In genomic region chr2:212997526-212998020, GRCh38 we compare ENCODE assay signal across 18 cellular contexts.
DNase-seq lines count a peak whose midpoint lies in the region; ATAC-seq and TF ChIP-seq lines count a peak whose summit lies in the region.
"Had no signal": no experiment of that assay in that cellular context is flagged by ENCODE, and none has a peak within 500 bp of the region (broad histone marks: within the 10 kb centered on the region; RNA-seq: fewer than 3 reads in every experiment).

No MANE protein-coding gene starts in this region.

- DNase-seq in ELF-1 (ENCODE audit: low read depth, low spot score) (peak; percentile 79), OCI-M1 (lab: John Stamatoyannopoulos, UW) (peak; percentile 23), iPS DF 4.7 (ENCODE audit: extremely low read depth, low spot score) (peak; percentile 3), glutamatergic neuron (no peak)
- DNase-seq in natural killer cell treated with Interleukin-12 subunit alpha and Interleukin-12 subunit beta and Interleukin-15 and Interleukin-18, amount 100 ng/mL, for 72 hours (ENCODE audit: low spot score) = no peak
- DNase-seq in effector CD4-positive, alpha-beta T cell = no peak
- DNase-seq: C1 segment of cervical spinal cord, DMS 273 treated with DMSO at 0.1 percent for 48 hours, GF-D8, NCI-H1092, NCI-H2081 treated with DMSO at 0.1 percent for 48 hours, NCI-H510A, Peyer's patch had no signal

- H3K27ac Mint-ChIP-seq in natural killer cell treated with Interleukin-12 subunit alpha and Interleukin-12 subunit beta and Interleukin-15 and Interleukin-18, amount 100 ng/mL, for 72 hours = peak overlapping the region; percentile 7 to 28
- H3K27ac Mint-ChIP-seq in glutamatergic neuron (ENCODE audit: unreplicated experiment) = no peak overlapping the region

- no peak for ATAC-seq in natural killer cell treated with Interleukin-12 subunit alpha and Interleukin-12 subunit beta and Interleukin-15 and Interleukin-18, amount 100 ng/mL, for 72 hours
- ATAC-seq in HG03432 (IDR thresholded peaks at IDR 0.05; ENCODE audit: unreplicated experiment) (no peak), GM21423 (IDR thresholded peaks at IDR 0.05; ENCODE audit: unreplicated experiment) (no peak)
- ATAC-seq: A549, HepG2, Right ventricle myocardium inferior had no signal

- peaks cover 24 to 48% of the 10 kb centered on the region in 2 donors for H3K4me1 Mint-ChIP-seq in natural killer cell treated with Interleukin-12 subunit alpha and Interleukin-12 subunit beta and Interleukin-15 and Interleukin-18, amount 100 ng/mL, for 72 hours (ENCODE audit: low read depth in 2 of 2)
- no peaks in the 10 kb centered on the region for H3K4me1 Mint-ChIP-seq in glutamatergic neuron (ENCODE audit: low read depth, unreplicated experiment)

- H3K36me3 Mint-ChIP-seq in natural killer cell treated with Interleukin-12 subunit alpha and Interleukin-12 subunit beta and Interleukin-15 and Interleukin-18, amount 100 ng/mL, for 72 hours = peaks cover 16% of the 10 kb centered on the region
- no peaks in the 10 kb centered on the region for H3K36me3 Mint-ChIP-seq in glutamatergic neuron (ENCODE audit: unreplicated experiment)

- peak overlapping the region; percentile 3 for H3K4me3 Mint-ChIP-seq in natural killer cell treated with Interleukin-12 subunit alpha and Interleukin-12 subunit beta and Interleukin-15 and Interleukin-18, amount 100 ng/mL, for 72 hours
- no peak overlapping the region for H3K4me3 Mint-ChIP-seq in glutamatergic neuron (ENCODE audit: unreplicated experiment)

- no peaks in the 10 kb centered on the region for H3K27me3 Mint-ChIP-seq in natural killer cell treated with Interleukin-12 subunit alpha and Interleukin-12 subunit beta and Interleukin-15 and Interleukin-18, amount 100 ng/mL, for 72 hours
- H3K27me3 Mint-ChIP-seq in glutamatergic neuron (ENCODE audit: unreplicated experiment) = no peaks in the 10 kb centered on the region

- H3K9me3 Mint-ChIP-seq in natural killer cell treated with Interleukin-12 subunit alpha and Interleukin-12 subunit beta and Interleukin-15 and Interleukin-18, amount 100 ng/mL, for 72 hours = peaks cover 4% of the 10 kb centered on the region
- no peaks in the 10 kb centered on the region for H3K9me3 Mint-ChIP-seq in glutamatergic neuron (ENCODE audit: unreplicated experiment)

- TF ChIP-seq CTCF in glutamatergic neuron (IDR thresholded peaks at IDR 0.05; ENCODE audit: partially characterized antibody, unreplicated experiment) = no peak

Comparison
In these comparisons a context has a peak if more than half of its experiments do, and no peak if none do; other contexts are left out.
1. DNase-seq: peak in ELF-1 (single experiment), OCI-M1 (single experiment) and iPS DF 4.7 (single experiment); none in natural killer cell treated with Interleukin-12 subunit alpha and Interleukin-12 subunit beta and Interleukin-15 and Interleukin-18, amount 100 ng/mL, for 72 hours (single experiment), glutamatergic neuron (single experiment) and effector CD4-positive, alpha-beta T cell (single experiment).